Comparison of ENCODE assay signal across 8 cellular contexts in genomic region chr2:71545572-71546274, GRCh38.
DNase-seq lines count a peak whose midpoint lies in the region.

No MANE protein-coding gene starts in this region.

- peak; percentile 8 to 13 for DNase-seq in activated CD4-positive, alpha-beta T cell treated with anti-CD3 and anti-CD28 coated beads for 24 hours (ENCODE audit: low read depth in 2 of 2)
- no peak for DNase-seq in activated CD4-positive, alpha-beta T cell treated with anti-CD3 and anti-CD28 coated beads for 1 hour
- DNase-seq in HPDE6-E6E7 (ENCODE audit: extremely low spot score) (peak; percentile 67), OCI-M1 (lab: John Stamatoyannopoulos, UW) (peak; percentile 56), foreskin melanocyte (peak; percentile 33), occipital lobe (lab: John Stamatoyannopoulos, UW) (peak; percentile 15)
- DNase-seq in activated naive CD4-positive, alpha-beta T cell treated with Interleukin-2 at 50 U/mL for 16 hours = peak; percentile 23
- DNase-seq in effector CD4-positive, alpha-beta T cell = no peak

Comparison
In these comparisons a context has a peak if more than half of its experiments do, and no peak if none do; other contexts are left out.
1. DNase-seq: peak in activated CD4-positive, alpha-beta T cell treated with anti-CD3 and anti-CD28 coated beads for 24 hours (2 of 2), HPDE6-E6E7 (single experiment), OCI-M1 (single experiment), activated naive CD4-positive, alpha-beta T cell treated with Interleukin-2 at 50 U/mL for 16 hours (single experiment), foreskin melanocyte (single experiment) and occipital lobe (single experiment); none in activated CD4-positive, alpha-beta T cell treated with anti-CD3 and anti-CD28 coated beads for 1 hour (single experiment) and effector CD4-positive, alpha-beta T cell (single experiment).